In genomic region chr6:15066433-15067337, GRCh38 we compare ENCODE assay signal across 8 cellular contexts.
A peak's percentile ranks its signal among the peaks of the same experiment; 100 is the strongest.
DNase-seq lines count a peak whose midpoint lies in the region; ATAC-seq and TF ChIP-seq lines count a peak whose summit lies in the region.

No MANE protein-coding gene starts in this region.

- no peaks in the 10 kb centered on the region for H3K27me3 Mint-ChIP-seq in CD8-positive, alpha-beta memory T cell
- no peaks in the 10 kb centered on the region for H3K27me3 Mint-ChIP-seq in activated CD4-positive, alpha-beta T cell treated with anti-CD3 and anti-CD28 coated beads for 36 hours

- peak overlapping the region; percentile 44 for H3K27ac ChIP-seq in CD8-positive, alpha-beta memory T cell (ENCODE audit: low read depth, low read length)
- H3K27ac ChIP-seq in RWPE2 (ENCODE audit: poor library complexity, severe bottlenecking) (peak overlapping the region; percentile 75), parathyroid adenoma (peak overlapping the region; percentile 49)

- no peaks in the 10 kb centered on the region for H3K36me3 Mint-ChIP-seq in CD8-positive, alpha-beta memory T cell
- H3K36me3 Mint-ChIP-seq in activated CD4-positive, alpha-beta T cell treated with anti-CD3 and anti-CD28 coated beads for 36 hours (ENCODE audit: low read depth): no peaks in the 10 kb centered on the region

- no peaks in the 10 kb centered on the region for H3K9me3 ChIP-seq in CD8-positive, alpha-beta memory T cell (ENCODE audit: low read length)
- H3K9me3 ChIP-seq in RWPE2 (ENCODE audit: severe bottlenecking) (no peaks in the 10 kb centered on the region), parathyroid adenoma (ENCODE audit: control insufficient read depth, low read length) (no peaks in the 10 kb centered on the region)

- peak; percentile 70 for ATAC-seq in RWPE2 (ENCODE audit: low read depth)
- ATAC-seq in activated CD4-positive, alpha-beta T cell treated with anti-CD3 and anti-CD28 coated beads for 36 hours: no peak
- ATAC-seq in GM18909 (IDR thresholded peaks at IDR 0.05; ENCODE audit: poor library complexity, unreplicated experiment): no peak
- no peak for ATAC-seq in GM19463 (IDR thresholded peaks at IDR 0.05; ENCODE audit: unreplicated experiment)

- no peaks in the 10 kb centered on the region for H3K79me2 ChIP-seq in parathyroid adenoma

- no peaks in the 10 kb centered on the region for H3K36me3 ChIP-seq in CD8-positive, alpha-beta memory T cell (ENCODE audit: insufficient read depth, low read length)
- H3K36me3 ChIP-seq in RWPE2 (ENCODE audit: low read depth) (no peaks in the 10 kb centered on the region), parathyroid adenoma (ENCODE audit: control insufficient read depth, insufficient read depth, low read length) (no peaks in the 10 kb centered on the region)

- no peak overlapping the region for H3K27ac Mint-ChIP-seq in CD8-positive, alpha-beta memory T cell
- no peak overlapping the region for H3K27ac Mint-ChIP-seq in activated CD4-positive, alpha-beta T cell treated with anti-CD3 and anti-CD28 coated beads for 36 hours

- TF ChIP-seq CTCF in RWPE2 (IDR thresholded peaks at IDR 0.05; ENCODE audit: poor library complexity, severe bottlenecking) (no peak), fibroblast of the aortic adventitia (IDR thresholded peaks at IDR 0.05; ENCODE audit: insufficient read depth, low read length) (no peak), parathyroid adenoma (IDR thresholded peaks at IDR 0.05) (no peak)

- H2AFZ ChIP-seq in parathyroid adenoma: no peak overlapping the region

- no peaks in the 10 kb centered on the region for H3K27me3 ChIP-seq in CD8-positive, alpha-beta memory T cell (ENCODE audit: insufficient read depth, low read length, poor library complexity, severe bottlenecking)
- H3K27me3 ChIP-seq in RWPE2 (ENCODE audit: insufficient read depth, poor library complexity, severe bottlenecking) (no peaks in the 10 kb centered on the region), parathyroid adenoma (ENCODE audit: control insufficient read depth, insufficient read depth, low read length) (no peaks in the 10 kb centered on the region)

- no peak overlapping the region for H3K4me3 ChIP-seq in CD8-positive, alpha-beta memory T cell (ENCODE audit: low read length)
- no peak overlapping the region for H3K4me3 ChIP-seq in RWPE2 (ENCODE audit: severe bottlenecking)
- H3K4me3 ChIP-seq in fibroblast of the aortic adventitia (ENCODE audit: low read depth, low read length): no peak overlapping the region
- no peak overlapping the region for H3K4me3 ChIP-seq in parathyroid adenoma (ENCODE audit: low read depth, low read length)

- intact Hi-C loops in activated CD4-positive, alpha-beta T cell treated with anti-CD3 and anti-CD28 coated beads for 36 hours (cut with DNase I, micrococcal nuclease): no loop called here

- no peaks in the 10 kb centered on the region for H3K9me3 Mint-ChIP-seq in CD8-positive, alpha-beta memory T cell
- H3K9me3 Mint-ChIP-seq in activated CD4-positive, alpha-beta T cell treated with anti-CD3 and anti-CD28 coated beads for 36 hours (ENCODE audit: low read depth): no peaks in the 10 kb centered on the region

- H3K4me1 Mint-ChIP-seq in CD8-positive, alpha-beta memory T cell: no peaks in the 10 kb centered on the region
- H3K4me1 Mint-ChIP-seq in activated CD4-positive, alpha-beta T cell treated with anti-CD3 and anti-CD28 coated beads for 36 hours: peaks cover 8% of the 10 kb centered on the region

- POLR2A ChIA-PET in CD8-positive, alpha-beta memory T cell (lab: Charles Lee): no interaction called here
- POLR2A ChIA-PET in activated CD4-positive, alpha-beta T cell treated with anti-CD3 and anti-CD28 coated beads for 36 hours (lab: Charles Lee): interaction anchor here (0.5 kb wide), 1 partner anchor 180 kb away, joined by 3 read pairs; no protein-coding TSS in a partner anchor

- no peak overlapping the region for H3K9ac ChIP-seq in parathyroid adenoma

- no peak overlapping the region for H3K4me2 ChIP-seq in parathyroid adenoma (ENCODE audit: low read length)

- H3K4me1 ChIP-seq in CD8-positive, alpha-beta memory T cell (ENCODE audit: insufficient read depth, low read length): no peaks in the 10 kb centered on the region
- H3K4me1 ChIP-seq in RWPE2 (ENCODE audit: insufficient read depth, poor library complexity, severe bottlenecking) (peaks cover 38% of the 10 kb centered on the region), parathyroid adenoma (no peaks in the 10 kb centered on the region)

- H3K4me3 Mint-ChIP-seq in CD8-positive, alpha-beta memory T cell: no peak overlapping the region
- no peak overlapping the region for H3K4me3 Mint-ChIP-seq in activated CD4-positive, alpha-beta T cell treated with anti-CD3 and anti-CD28 coated beads for 36 hours

- CTCF ChIA-PET in CD8-positive, alpha-beta memory T cell (lab: Charles Lee): no interaction called here
- CTCF ChIA-PET in activated CD4-positive, alpha-beta T cell treated with anti-CD3 and anti-CD28 coated beads for 36 hours (lab: Charles Lee): no interaction called here

- no peak for DNase-seq in CD8-positive, alpha-beta memory T cell
- peak; percentile 80 for DNase-seq in RWPE2 (ENCODE audit: low spot score)
- peak; percentile 45 for DNase-seq in fibroblast of the aortic adventitia (ENCODE audit: low read depth)
- no peak for DNase-seq in activated CD4-positive, alpha-beta T cell treated with anti-CD3 and anti-CD28 coated beads for 36 hours
- DNase-seq in NCI-H748 treated with DMSO at 0.1 percent for 48 hours (lab: John Stamatoyannopoulos, UW): no peak

Comparison
In these comparisons a context has a peak if more than half of its experiments do, and no peak if none do; other contexts are left out.
1. DNase-seq: peak in RWPE2 (single experiment) and fibroblast of the aortic adventitia (single experiment); none in CD8-positive, alpha-beta memory T cell (0 of 5), activated CD4-positive, alpha-beta T cell treated with anti-CD3 and anti-CD28 coated beads for 36 hours (single experiment) and NCI-H748 treated with DMSO at 0.1 percent for 48 hours (single experiment).
2. Peak in every context shown above with its lines, with median percentiles within 50 percentile points of each other: H3K27ac ChIP-seq.